8 cellular contexts compared by ENCODE assay signal in genomic region chr12:31326689-31327659, GRCh38. TPM values are rescaled to one million over a fixed set of nuclear protein-coding genes. Genes with fewer than 3 reads are reported as not detected.
DNase-seq lines count a peak whose midpoint lies in the region; ATAC-seq, FAIRE-seq and TF ChIP-seq lines count a peak whose summit lies in the region.

No MANE protein-coding gene starts in this region.

- peaks cover 21% of the 10 kb centered on the region for H3K4me1 Mint-ChIP-seq in activated T-cell treated with anti-CD3 and anti-CD28 coated beads, Interleukin-2, amount 50 U/mL, for 24 hours (ENCODE audit: low read depth)
- H3K4me1 Mint-ChIP-seq in activated naive CD8-positive, alpha-beta T cell treated with anti-CD3 and anti-CD28 coated beads for 36 hours = peaks cover 16% of the 10 kb centered on the region

- H3K27me3 Mint-ChIP-seq in activated T-cell treated with anti-CD3 and anti-CD28 coated beads, Interleukin-2, amount 50 U/mL, for 24 hours = no peaks in the 10 kb centered on the region
- peaks cover 5% of the 10 kb centered on the region for H3K27me3 Mint-ChIP-seq in activated naive CD8-positive, alpha-beta T cell treated with anti-CD3 and anti-CD28 coated beads for 36 hours

- peak overlapping the region; percentile 99 for H3K27ac Mint-ChIP-seq in activated T-cell treated with anti-CD3 and anti-CD28 coated beads, Interleukin-2, amount 50 U/mL, for 24 hours
- H3K27ac Mint-ChIP-seq in activated naive CD8-positive, alpha-beta T cell treated with anti-CD3 and anti-CD28 coated beads for 36 hours = peak overlapping the region; percentile 15

- intact Hi-C loops in HepG2 (cut with micrococcal nuclease; ENCODE audit: unreplicated experiment) = loop anchor here (1.0 to 5.0 kb wide), 4 partner anchors 28 to 400 kb away; partner anchors contain the start of gene AMN1

- in situ Hi-C loops in HepG2 (cut with HindIII; ENCODE audit: extremely low pct_ligation_motif_present, low pct_unique_long_range_greater_than_20kb) = no loop called here

- H3K4me1 ChIP-seq in HepG2 (ENCODE audit: insufficient read depth, low read length) (peaks cover 22% of the 10 kb centered on the region), thymus (ENCODE audit: control insufficient read depth, insufficient read depth, low read length) (peaks cover 3% of the 10 kb centered on the region)

- no peak for TF ChIP-seq EP300 in HepG2 (IDR thresholded peaks at IDR 0.05; ENCODE audit: low read depth in 2 of 2, low read length in 2 of 2)
- TF ChIP-seq EP300 in HepG2 (CRISPR knock-in tag; IDR thresholded peaks at IDR 0.05; ENCODE audit: borderline replicate concordance) = no peak

- CTCF ChIA-PET in HepG2 (lab: Yijun Ruan, JAX; ENCODE audit: low intra/inter-chr PET ratio, low total read pairs) = no interaction called here

- TF ChIP-seq RAD21 in HepG2 (CRISPR knock-in tag; IDR thresholded peaks at IDR 0.05) = no peak

- H3K79me2 ChIP-seq in HepG2 (ENCODE audit: insufficient read depth, low read length) = peaks cover 39% of the 10 kb centered on the region

- no peaks in the 10 kb centered on the region for H3K36me3 ChIP-seq in HepG2 (replicated peaks in 1 of 2; ENCODE audit: control insufficient read depth in 1 of 2, insufficient read depth in 2 of 2, low read length in 2 of 2)
- H3K36me3 ChIP-seq in thymus (ENCODE audit: control insufficient read depth, insufficient read depth) = no peaks in the 10 kb centered on the region

- TF ChIP-seq POLR2A in HepG2 (IDR thresholded peaks at IDR 0.05; ENCODE audit: insufficient read depth in 1 of 2, low read depth in 2 of 2, low read length in 2 of 2) = no peak

- DNase-seq in activated T-cell treated with anti-CD3 and anti-CD28 coated beads, Interleukin-2, amount 50 U/mL, for 24 hours = no peak
- no peak for DNase-seq in activated T-cell treated with anti-CD3 and anti-CD28 coated beads, Interleukin-2, amount 50 U/mL, for 1 hour
- DNase-seq in activated naive CD8-positive, alpha-beta T cell treated with anti-CD3 and anti-CD28 coated beads for 36 hours = no peak
- no peak for DNase-seq in HepG2 (ENCODE audit: low spot score)
- no peak for DNase-seq in DMS79 (lab: John Stamatoyannopoulos, UW)
- DNase-seq in GM19239 (ENCODE audit: insufficient read length, low spot score) = no peak

- H2AFZ ChIP-seq in HepG2 (ENCODE audit: low read length) = peak overlapping the region; percentile 39

- TF ChIP-seq CTCF in HepG2 (CRISPR knock-in tag; IDR thresholded peaks at IDR 0.05) = no peak

- peaks cover 30% of the 10 kb centered on the region for H3K36me3 Mint-ChIP-seq in activated T-cell treated with anti-CD3 and anti-CD28 coated beads, Interleukin-2, amount 50 U/mL, for 24 hours (ENCODE audit: low read depth)
- H3K36me3 Mint-ChIP-seq in activated naive CD8-positive, alpha-beta T cell treated with anti-CD3 and anti-CD28 coated beads for 36 hours = peaks cover 26% of the 10 kb centered on the region

- peak overlapping the region; percentile 71 for H3K9ac ChIP-seq in HepG2 (ENCODE audit: insufficient read depth, low read depth, low read length)

- H3K27me3 ChIP-seq in HepG2 (ENCODE audit: control insufficient read depth in 1 of 2, insufficient read depth in 2 of 2, low read length in 2 of 2) = no peaks in the 10 kb centered on the region; a peak in 2 of 5 replicates
- H3K27me3 ChIP-seq in thymus (ENCODE audit: control insufficient read depth, insufficient read depth) = no peaks in the 10 kb centered on the region

- WGBS in HepG2 (ENCODE audit: low lambda C conversion rate) = 39% methylated on average over 20 of the region's 20 CpGs
- WGBS in thymus = 84% methylated on average over 20 of the region's 20 CpGs

- POLR2A ChIA-PET in HepG2 (lab: Yijun Ruan, JAX) = interaction anchor here (0.7 to 1.7 kb wide), 13 partner anchors 11 to 1570 kb away, joined by 3 to 14 read pairs (median 4); partner anchors contain the start of genes DENND5B and PKP2

- no peak overlapping the region for H3K27ac ChIP-seq in HepG2 (ENCODE audit: extremely low read length, insufficient read depth, low read length)
- H3K27ac ChIP-seq in thymus (ENCODE audit: low read depth) = peak overlapping the region; percentile 31

- peaks cover 16% of the 10 kb centered on the region for H4K20me1 ChIP-seq in HepG2 (ENCODE audit: insufficient read depth, low read length)

- H3K9me3 Mint-ChIP-seq in activated T-cell treated with anti-CD3 and anti-CD28 coated beads, Interleukin-2, amount 50 U/mL, for 24 hours = no peaks in the 10 kb centered on the region
- no peaks in the 10 kb centered on the region for H3K9me3 Mint-ChIP-seq in activated naive CD8-positive, alpha-beta T cell treated with anti-CD3 and anti-CD28 coated beads for 36 hours

- H3K4me2 ChIP-seq in HepG2 (ENCODE audit: low read depth, low read length) = peak overlapping the region; percentile 94

- no peak for FAIRE-seq in HepG2 (lab: Jason Lieb, UNC)
- FAIRE-seq in GM19239 (lab: Jason Lieb, UNC) = no peak

- H3K9me3 ChIP-seq in HepG2 (ENCODE audit: low read length) (no peaks in the 10 kb centered on the region), thymus (ENCODE audit: control insufficient read depth) (no peaks in the 10 kb centered on the region)

- no peak for ATAC-seq in HepG2
- no peak for ATAC-seq in GM19455 (IDR thresholded peaks at IDR 0.05; ENCODE audit: unreplicated experiment)

- peak overlapping the region; percentile 100 for H3K4me3 Mint-ChIP-seq in activated T-cell treated with anti-CD3 and anti-CD28 coated beads, Interleukin-2, amount 50 U/mL, for 24 hours
- peak overlapping the region; percentile 98 for H3K4me3 Mint-ChIP-seq in activated naive CD8-positive, alpha-beta T cell treated with anti-CD3 and anti-CD28 coated beads for 36 hours

- H3K4me3 ChIP-seq in HepG2 (replicated peaks in 1 of 3; ENCODE audit: insufficient read depth in 1 of 3, low read depth in 2 of 3, low read length in 3 of 3) (peak overlapping the region; percentile 54 to 69 (median 57); a peak in 4 of 6 replicates), thymus (ENCODE audit: low read length) (peak overlapping the region; percentile 88)

- BruUV-seq in HepG2 (replicated peaks; lab: Mats Ljungman, UMichigan) = no TSS peak

TF ChIP-seq in HepG2, 621 proteins besides CTCF, POLR2A, EP300 and RAD21 (continues in another document):
- TF ChIP-seq TAF15 (IDR thresholded peaks at IDR 0.05; ENCODE audit: low read depth, low read length, poor library complexity, severe bottlenecking) (no peak), SP5 (CRISPR knock-in tag; IDR thresholded peaks at IDR 0.05; ENCODE audit: borderline replicate concordance, low read depth) (no peak), ZC3H13 (CRISPR knock-in tag; IDR thresholded peaks at IDR 0.05) (no peak), ZFYVE20 (CRISPR knock-in tag; IDR thresholded peaks at IDR 0.05; ENCODE audit: borderline replicate concordance, low read depth) (no peak), POLR2AphosphoS5 (IDR thresholded peaks at IDR 0.05; ENCODE audit: low read depth, low read length) (no peak), ZNF670 (CRISPR knock-in tag; IDR thresholded peaks at IDR 0.05; ENCODE audit: borderline replicate concordance) (no peak), STAT5B (CRISPR knock-in tag; IDR thresholded peaks at IDR 0.05) (no peak), FOXO1 (CRISPR knock-in tag; IDR thresholded peaks at IDR 0.05) (no peak), NONO (IDR thresholded peaks at IDR 0.05) (no peak), NONO (CRISPR knock-in tag; conservative IDR thresholded peaks at IDR 0.05) (no peak), RNF219 (CRISPR knock-in tag; IDR thresholded peaks at IDR 0.05) (no peak), HNRNPK (IDR thresholded peaks at IDR 0.05; ENCODE audit: low read depth, low read length, poor library complexity, severe bottlenecking) (peak; percentile 2)

RNA-seq across cellular contexts. Expression of gene SINHCAF, which starts 1.0 kb away (rescaled TPM):
- total RNA-seq in activated naive CD8-positive, alpha-beta T cell treated with anti-CD3 and anti-CD28 coated beads for 36 hours = 100 to 1,000 TPM; 159 to 160 TPM
- total RNA-seq in HepG2 (2016; rRNA removed; fragmentation: Illumina TruSeq; extraction: Trizol) = 97.8 and 132 TPM in 2 replicates
- total RNA-seq in HepG2 (2016; cell fraction: cytosol; rRNA removed; fragmentation: Illumina TruSeq; extraction: Trizol; ENCODE audit: low read depth) = 22.6 and 27.1 TPM in 2 replicates
- 99.7 and 134 TPM in 2 replicates for total RNA-seq in HepG2 (2016; cell fraction: insoluble cytoplasmic fraction; rRNA removed; fragmentation: Illumina TruSeq; extraction: Trizol)
- 62.6 and 68.2 TPM in 2 replicates for total RNA-seq in HepG2 (2016; cell fraction: membrane; rRNA removed; fragmentation: Illumina TruSeq; extraction: Trizol)
- total RNA-seq in HepG2 (2016; cell fraction: nucleus; rRNA removed; fragmentation: Illumina TruSeq; extraction: Trizol) = 46.7 and 57.7 TPM in 2 replicates
- polyA plus RNA-seq in HepG2 (2011; rRNA removed) (36.8 and 54.6 TPM in 2 replicates), thymus (57.0 TPM)
- polyA plus RNA-seq in HepG2 (2011; cell fraction: cytosol; rRNA removed) = 24.7 and 38.2 TPM in 2 replicates
- 17.1 and 19.0 TPM in 2 replicates for polyA plus RNA-seq in HepG2 (2011; cell fraction: nucleus; rRNA removed)
- 60.8 and 80.1 TPM in 2 replicates for polyA plus RNA-seq in HepG2 (2012)
- polyA plus RNA-seq in HepG2 (2016; cell fraction: cytosol; fragmentation: Illumina TruSeq; extraction: Trizol; ENCODE audit: low read depth) = 8.1 and 9.8 TPM in 2 replicates
- polyA plus RNA-seq in HepG2 (2016; cell fraction: insoluble cytoplasmic fraction; fragmentation: Illumina TruSeq; extraction: Trizol; ENCODE audit: low read depth) = 133 and 138 TPM in 2 replicates
- polyA plus RNA-seq in HepG2 (2016; cell fraction: membrane; fragmentation: Illumina TruSeq; extraction: Trizol; ENCODE audit: low read depth) = 34.0 and 34.6 TPM in 2 replicates
- polyA plus RNA-seq in HepG2 (2016; cell fraction: nucleus; fragmentation: Illumina TruSeq; extraction: Trizol; ENCODE audit: insufficient read depth, low read depth) = 59.8 and 60.8 TPM in 2 replicates
- polyA minus RNA-seq in HepG2 (2011; rRNA and poly(A)+ RNA removed; ENCODE audit: low replicate concordance) = 24.4 and 32.5 TPM in 2 replicates
- 51.2 and 59.7 TPM in 2 replicates for polyA minus RNA-seq in HepG2 (2011; cell fraction: cytosol; rRNA and poly(A)+ RNA removed)
- polyA minus RNA-seq in HepG2 (2011; cell fraction: nucleus; rRNA and poly(A)+ RNA removed) = 68.4 and 72.5 TPM in 2 replicates
